In the genomic region with DNA sequence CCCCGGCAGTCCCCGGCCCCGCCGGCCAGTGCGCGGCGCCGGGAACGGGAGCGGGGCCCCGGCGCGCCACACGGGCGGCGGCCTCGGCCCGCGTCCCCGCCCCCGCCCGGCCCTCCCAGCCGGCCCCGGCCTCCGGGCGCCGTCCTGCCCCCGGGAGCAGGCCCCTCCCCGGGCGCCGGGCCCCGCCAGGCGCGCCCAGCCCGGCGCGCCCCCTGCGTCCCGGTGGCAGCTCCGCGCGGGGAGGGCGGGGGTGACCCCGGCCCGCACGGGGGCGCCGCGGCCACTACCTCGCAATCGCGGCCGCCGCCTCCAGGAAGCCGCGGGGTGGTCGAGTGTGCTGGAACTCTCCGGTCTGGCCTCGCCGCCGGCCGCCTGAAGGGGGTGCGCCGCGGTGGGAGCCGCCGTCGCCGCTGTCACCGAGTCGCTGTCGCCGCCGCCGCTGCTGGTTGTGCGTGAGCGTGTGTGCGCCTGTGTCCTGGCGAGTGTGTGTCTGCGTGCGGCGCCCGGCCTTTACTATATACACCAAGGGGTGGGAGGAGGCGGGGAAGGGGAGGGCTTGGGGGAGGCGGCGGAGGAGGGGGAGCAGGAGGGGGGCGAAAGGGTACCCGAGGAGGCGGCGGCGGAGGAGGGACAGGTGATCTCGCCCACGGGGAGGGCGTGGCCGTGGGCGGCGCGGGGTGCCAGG, we compare ENCODE assay signal across 8 cellular contexts. TPM values are rescaled to one million over a fixed set of nuclear protein-coding genes. Genes with fewer than 3 reads are reported as not detected.
DNase-seq lines count a peak whose midpoint lies in the region; ATAC-seq, FAIRE-seq and TF ChIP-seq lines count a peak whose summit lies in the region.

Gene RAI2 (minus strand): TSS at position 488 of the 685 bp plus-strand sequence. CDS start 59,288 bp downstream, outside the sequence.

- no peaks in the 10 kb centered on the region for H3K9me3 Mint-ChIP-seq in stimulated activated naive CD8-positive, alpha-beta T cell treated with anti-CD3 and anti-CD28 coated beads, Interleukin-15, Interleukin-2, amounts not matched to agents 100 ng/mL and 50 ng/mL, for 24 hours

- intact Hi-C loops in Panc1 (cut with micrococcal nuclease; ENCODE audit: unreplicated experiment) (no loop called here), lower lobe of right lung (cut with DNase I) (no loop called here)

- in situ Hi-C loops in Panc1 (cut with HindIII; ENCODE audit: low pct_unique_long_range_greater_than_20kb, low sequenced_read_pairs), result no loop called here

- ATAC-seq in Panc1 (peak; percentile 62; the same call in 1 of the 2 replicates), lower lobe of right lung (peak; percentile 74 to 81), GM18868 (IDR thresholded peaks at IDR 0.05; ENCODE audit: unreplicated experiment) (no peak), HG02884 (IDR thresholded peaks at IDR 0.05; ENCODE audit: unreplicated experiment) (no peak)

- H3K9me3 ChIP-seq in Panc1 (ENCODE audit: control insufficient read depth, insufficient read depth, low read depth, low read length) (no peaks in the 10 kb centered on the region), lower lobe of right lung (no peaks in the 10 kb centered on the region)

- H3K36me3 Mint-ChIP-seq in stimulated activated naive CD8-positive, alpha-beta T cell treated with anti-CD3 and anti-CD28 coated beads, Interleukin-15, Interleukin-2, amounts not matched to agents 100 ng/mL and 50 ng/mL, for 24 hours (ENCODE audit: low read depth), result no peaks in the 10 kb centered on the region

- POLR2A ChIA-PET in Panc1 (lab: Charles Lee), result no interaction called here

- H3K27me3 Mint-ChIP-seq in stimulated activated naive CD8-positive, alpha-beta T cell treated with anti-CD3 and anti-CD28 coated beads, Interleukin-15, Interleukin-2, amounts not matched to agents 100 ng/mL and 50 ng/mL, for 24 hours, result peaks cover 51% of the 10 kb centered on the region

- BruUV-seq in Panc1 (replicated peaks; lab: Mats Ljungman, UMichigan), result no TSS peak

- no peaks in the 10 kb centered on the region for H3K36me3 ChIP-seq in Panc1 (ENCODE audit: control insufficient read depth, insufficient read depth, low read length)
- H3K36me3 ChIP-seq in bronchial epithelial cell (ENCODE audit: control insufficient read depth, insufficient read depth, low read length), result no peaks in the 10 kb centered on the region
- H3K36me3 ChIP-seq in lower lobe of right lung, result no peaks in the 10 kb centered on the region

- H3K4me1 ChIP-seq in Panc1 (ENCODE audit: control insufficient read depth, insufficient read depth, low read length), result no peaks in the 10 kb centered on the region
- no peaks in the 10 kb centered on the region for H3K4me1 ChIP-seq in lower lobe of right lung

- CTCF ChIA-PET in Panc1 (lab: Charles Lee), result no interaction called here

- H3K4me1 Mint-ChIP-seq in stimulated activated naive CD8-positive, alpha-beta T cell treated with anti-CD3 and anti-CD28 coated beads, Interleukin-15, Interleukin-2, amounts not matched to agents 100 ng/mL and 50 ng/mL, for 24 hours (ENCODE audit: low read depth), result peaks cover 5% of the 10 kb centered on the region

- DNase-seq in DMS53 (lab: John Stamatoyannopoulos, UW), result peak; percentile 77
- DNase-seq in Panc1 (ENCODE audit: low read depth, low spot score), result no peak
- DNase-seq in bronchial epithelial cell (ENCODE audit: low read depth), result no peak
- peak; percentile 55 for DNase-seq in lower lobe of right lung
- no peak for DNase-seq in NCI-H1694 (lab: John Stamatoyannopoulos, UW)

- H3K27ac ChIP-seq in Panc1 (ENCODE audit: low read length) (no peak within 1 kb of the TSS), lower lobe of right lung (peak within 1 kb of the TSS; percentile 75)

- H3K27ac Mint-ChIP-seq in stimulated activated naive CD8-positive, alpha-beta T cell treated with anti-CD3 and anti-CD28 coated beads, Interleukin-15, Interleukin-2, amounts not matched to agents 100 ng/mL and 50 ng/mL, for 24 hours, result no peak within 1 kb of the TSS

- H3K4me3 Mint-ChIP-seq in stimulated activated naive CD8-positive, alpha-beta T cell treated with anti-CD3 and anti-CD28 coated beads, Interleukin-15, Interleukin-2, amounts not matched to agents 100 ng/mL and 50 ng/mL, for 24 hours, result peak within 1 kb of the TSS; percentile 76

- H3K27me3 ChIP-seq in Panc1 (ENCODE audit: control insufficient read depth, insufficient read depth, low read length), result peaks cover 4% of the 10 kb centered on the region
- peaks cover 10% of the 10 kb centered on the region for H3K27me3 ChIP-seq in bronchial epithelial cell (ENCODE audit: control insufficient read depth, insufficient read depth, low read length)
- no peaks in the 10 kb centered on the region for H3K27me3 ChIP-seq in lower lobe of right lung (ENCODE audit: low read depth)

- FAIRE-seq in bronchial epithelial cell (lab: Jason Lieb, UNC), result no peak

- H3K4me3 ChIP-seq in Panc1 (ENCODE audit: low read depth in 2 of 2, low read length in 2 of 2) (peak within 1 kb of the TSS; percentile 13 to 18; a peak in 2 of 4 replicates), bronchial epithelial cell (ENCODE audit: low read depth, low read length) (peak within 1 kb of the TSS; percentile 18), lower lobe of right lung (peak within 1 kb of the TSS; percentile 65)

- TF ChIP-seq CTCF in Panc1 (IDR thresholded peaks at IDR 0.05) (no peak), bronchial epithelial cell (IDR thresholded peaks at IDR 0.05; ENCODE audit: insufficient read depth, low read length, severe bottlenecking) (no peak), lower lobe of right lung (IDR thresholded peaks at IDR 0.05) (no peak)

RNA-seq across cellular contexts. Expression of gene RAI2, which starts in this region (rescaled TPM):
- total RNA-seq in Panc1 (2021; ENCODE audit: unreplicated experiment), result 0.13 TPM
- polyA plus RNA-seq in Panc1 (2012; ENCODE audit: insufficient read length), result not detected
- total RNA-seq in bronchial epithelial cell, result not detected in 2 replicates
- total RNA-seq in lower lobe of right lung, result 26.5 TPM

Comparison
In these comparisons a context has a peak if more than half of its experiments do, and no peak if none do; other contexts are left out.
1. RNA of gene RAI2 (total RNA-seq): 26.5 TPM in lower lobe of right lung (single experiment); 0.13 TPM in Panc1 (single experiment) and not detected in bronchial epithelial cell; every median in the first group is over 10 times any median in the second.
2. Peak in ATAC-seq and H3K4me3 ChIP-seq in Panc1; RNA of the gene not detected or under 1 TPM.
3. DNase-seq: peak in DMS53 (single experiment) and lower lobe of right lung (single experiment); none in Panc1 (single experiment), bronchial epithelial cell (single experiment) and NCI-H1694 (single experiment).
4. ATAC-seq: peak in lower lobe of right lung (2 of 2); none in GM18868 (single experiment) and HG02884 (single experiment).
5. Peak in every context shown above with its lines, with median percentiles within 50 percentile points of each other: H3K4me3 ChIP-seq.